ENCODE assay signal across 20 cellular contexts in genomic region chr1:221856188-221857093, GRCh38.
A peak's percentile ranks its signal among the peaks of the same experiment; 100 is the strongest.
DNase-seq lines count a peak whose midpoint lies in the region; ATAC-seq and TF ChIP-seq lines count a peak whose summit lies in the region.
"Had no signal": no experiment of that assay in that cellular context is flagged by ENCODE, and none has a peak within 500 bp of the region (broad histone marks: within the 10 kb centered on the region; RNA-seq: fewer than 3 reads in every experiment).

No MANE protein-coding gene starts in this region.

- TF ChIP-seq CTCF in astrocyte of the spinal cord (IDR thresholded peaks at IDR 0.05; ENCODE audit: low read depth, low read length) (no peak), foreskin fibroblast (IDR thresholded peaks at IDR 0.05; ENCODE audit: low read depth, low read length) (no peak)

- ATAC-seq in GM18858 (IDR thresholded peaks at IDR 0.05; ENCODE audit: unreplicated experiment), result no peak
- ATAC-seq: heart left ventricle, Panc1 had no signal

- H3K4me3 ChIP-seq in astrocyte of the spinal cord (ENCODE audit: low read depth, low read length) (no peak overlapping the region), foreskin fibroblast (ENCODE audit: low read depth in 1 of 2, low read length in 2 of 2) (no peak overlapping the region)
- H3K4me3 ChIP-seq: BLaER1, heart left ventricle, right atrium auricular region had no signal

- DNase-seq in DMS53 (lab: John Stamatoyannopoulos, UW), result peak; percentile 72
- DNase-seq in HCEC 1CT, result peak; percentile 89
- DNase-seq in astrocyte of the spinal cord (ENCODE audit: low read depth, low spot score), result peak; percentile 60
- peak; percentile 66 to 84 for DNase-seq in foreskin fibroblast
- no peak for DNase-seq in NK-92 (lab: John Stamatoyannopoulos, UW; ENCODE audit: unreplicated experiment)
- no peak for DNase-seq in activated CD4-positive, alpha-beta T cell treated with anti-CD3 and anti-CD28 coated beads for 48 hours
- no peak for DNase-seq in stimulated activated naive CD4-positive, alpha-beta T cell treated with Interleukin-2 at 50 U/mL for 16 hours (lab: John Stamatoyannopoulos, UW)
- DNase-seq: activated CD8-positive, alpha-beta memory T cell treated with anti-CD3 and anti-CD28 coated beads, Interleukin-2, amount 50 U/mL, for 4 hours; cerebellar nuclear complex; heart left ventricle; islet precursor cell; midbrain; MM.1S; NCI-H1930; NCI-H526 treated with DMSO at 0.1 percent for 48 hours; stimulated activated CD4-positive, alpha-beta T cell treated with anti-CD3 and anti-CD28 coated beads, Interleukin-1b, Interleukin-23, amount 100 ng/mL, for 48 hours had no signal

- in situ Hi-C loops in astrocyte of the spinal cord (cut with HindIII; ENCODE audit: low sequenced_read_pairs), result no loop called here

Comparison
In these comparisons a context has a peak if more than half of its experiments do, and no peak if none do; other contexts are left out.
1. DNase-seq: peak in DMS53 (single experiment), HCEC 1CT (single experiment), astrocyte of the spinal cord (single experiment) and foreskin fibroblast (2 of 2); none in NK-92 (single experiment), activated CD4-positive, alpha-beta T cell treated with anti-CD3 and anti-CD28 coated beads for 48 hours (single experiment) and stimulated activated naive CD4-positive, alpha-beta T cell treated with Interleukin-2 at 50 U/mL for 16 hours (single experiment).